11 cellular contexts compared by ENCODE assay signal in genomic region chr2:218570850-218571249, GRCh38. TPM values are rescaled to one million over a fixed set of nuclear protein-coding genes. Genes with fewer than 3 reads are reported as not detected.
DNase-seq lines count a peak whose midpoint lies in the region; ATAC-seq and TF ChIP-seq lines count a peak whose summit lies in the region.
"Had no signal": no experiment of that assay in that cellular context is flagged by ENCODE, and none has a peak within 500 bp of the region (broad histone marks: within the 10 kb centered on the region; RNA-seq: fewer than 3 reads in every experiment).

No MANE protein-coding gene starts in this region.

- H3K36me3 ChIP-seq in mesenchymal stem cell (ENCODE audit: control insufficient read depth in 1 of 2, insufficient read depth in 2 of 2, low read depth in 1 of 2, low read length in 2 of 2) (peaks cover 5 to 36% of the 10 kb centered on the region in 2 experiments), aorta (ENCODE audit: control insufficient read depth in 1 of 2, insufficient read depth in 2 of 2, low read length in 1 of 2) (no peaks in the 10 kb centered on the region), mucosa of descending colon (ENCODE audit: low read depth) (no peaks in the 10 kb centered on the region)

- H2BK120ac ChIP-seq in mesenchymal stem cell (ENCODE audit: low read depth, low read length): no peak overlapping the region

- no peak overlapping the region for H2AK5ac ChIP-seq in mesenchymal stem cell (ENCODE audit: low read length, severe bottlenecking)

- no peak overlapping the region for H3K14ac ChIP-seq in mesenchymal stem cell (ENCODE audit: low read length in 2 of 2)

- H2AFZ ChIP-seq in mesenchymal stem cell (ENCODE audit: low read depth, low read length): no peak overlapping the region

- no peak overlapping the region for H2BK5ac ChIP-seq in mesenchymal stem cell (ENCODE audit: low read depth, low read length, poor library complexity, severe bottlenecking)

- H4K8ac ChIP-seq in mesenchymal stem cell (ENCODE audit: low read length): no peak overlapping the region

- H3K4ac ChIP-seq in mesenchymal stem cell (ENCODE audit: low read depth in 1 of 2, low read length in 2 of 2): no peak overlapping the region

- H3K27me3 ChIP-seq in mesenchymal stem cell (ENCODE audit: control insufficient read depth in 1 of 2, insufficient read depth in 1 of 2, low read length in 2 of 2) (no peaks in the 10 kb centered on the region), aorta (ENCODE audit: control insufficient read depth in 1 of 2, insufficient read depth in 2 of 2, low read length in 1 of 2) (no peaks in the 10 kb centered on the region)

- peak overlapping the region in 1 of 2 experiments; percentile 99 for H3K4me3 ChIP-seq in mesenchymal stem cell (ENCODE audit: insufficient read depth in 1 of 2, low read depth in 1 of 2, low read length in 2 of 2)
- H3K4me3 ChIP-seq in aorta (ENCODE audit: low read length in 2 of 2): no peak overlapping the region
- H3K4me3 ChIP-seq in mucosa of descending colon: no peak overlapping the region

- intact Hi-C loops in aorta (cut with DNase I): no loop called here
- intact Hi-C loops in mucosa of descending colon (cut with DNase I, micrococcal nuclease): no loop called here

- H3K4me1 ChIP-seq in mesenchymal stem cell (ENCODE audit: control insufficient read depth, insufficient read depth, low read depth, low read length) (peaks cover 1% of the 10 kb centered on the region), aorta (ENCODE audit: control insufficient read depth in 1 of 2, insufficient read depth in 2 of 2, low read length in 2 of 2) (no peaks in the 10 kb centered on the region), mucosa of descending colon (ENCODE audit: low read depth) (peaks cover 17% of the 10 kb centered on the region)

- no peak overlapping the region for H3K18ac ChIP-seq in mesenchymal stem cell (ENCODE audit: low read depth in 1 of 2, low read length in 2 of 2)

- H3K9ac ChIP-seq in mesenchymal stem cell (ENCODE audit: low read length): peak overlapping the region; percentile 100

- WGBS in mesenchymal stem cell: 71% methylated on average over 1 of the region's 6 CpGs
- 7% methylated on average over 6 of the region's 6 CpGs for WGBS in aorta, 2 donors

- H3K4me2 ChIP-seq in mesenchymal stem cell (ENCODE audit: low read length, poor library complexity, severe bottlenecking): no peak overlapping the region

- H2BK15ac ChIP-seq in mesenchymal stem cell (ENCODE audit: low read depth, poor library complexity, severe bottlenecking): no peak overlapping the region

- ATAC-seq in HG02973 (IDR thresholded peaks at IDR 0.05; ENCODE audit: unreplicated experiment): no peak
- no peak for ATAC-seq in aorta (ENCODE audit: low FRiP score)
- ATAC-seq in mucosa of descending colon: no peak

- no peak for TF ChIP-seq CTCF in mucosa of descending colon (IDR thresholded peaks at IDR 0.05)

- H3K27ac ChIP-seq in mesenchymal stem cell (ENCODE audit: low read length, poor library complexity, severe bottlenecking) (no peak overlapping the region), aorta (ENCODE audit: low read depth in 1 of 2, low read length in 2 of 2) (no peak overlapping the region)

- H3K23ac ChIP-seq in mesenchymal stem cell (ENCODE audit: low read length in 2 of 2): no peak overlapping the region

- DNase-seq in AG08396 (ENCODE audit: low spot score) (peak; percentile 24), HS-5 (ENCODE audit: low read depth) (peak; percentile 26), amniotic stem cell (lab: John Stamatoyannopoulos, UW) (peak; percentile 21), mesenchymal stem cell (peak; percentile 59), medulla oblongata (ENCODE audit: extremely low spot score) (no peak), aorta (no peak), mucosa of descending colon (no peak)
- DNase-seq: cortex of kidney; NCI-H446; stimulated activated CD4-positive, alpha-beta T cell treated with anti-CD3 and anti-CD28 coated beads, Interleukin-4, amount 100 ng/mL, for 1 hour had no signal

- no peak overlapping the region for H2BK12ac ChIP-seq in mesenchymal stem cell (ENCODE audit: low read length in 2 of 2)

- H3K9me3 ChIP-seq in mesenchymal stem cell (ENCODE audit: control insufficient read depth, low read length): no peaks in the 10 kb centered on the region
- no peaks in the 10 kb centered on the region for H3K9me3 ChIP-seq in aorta (ENCODE audit: control insufficient read depth, low read length)
- no peaks in the 10 kb centered on the region for H3K9me3 ChIP-seq in mucosa of descending colon

- H3K79me1 ChIP-seq in mesenchymal stem cell (replicated peaks; ENCODE audit: low read length, poor library complexity, severe bottlenecking): peaks cover 2% of the 10 kb centered on the region

- no peak overlapping the region for H4K91ac ChIP-seq in mesenchymal stem cell (ENCODE audit: low read length)

RNA-seq across cellular contexts. Expression of gene CNOT9, which starts 2.2 kb away (rescaled TPM):
- polyA plus RNA-seq in mesenchymal stem cell (2013, experiment 1 of 2): 36.3 TPM
- polyA plus RNA-seq in mesenchymal stem cell (2013, experiment 2 of 2): 36.6 TPM
- total RNA-seq in aorta (10 to 100 TPM; 35.6 TPM), mucosa of descending colon (10 to 100 TPM; 31.0 to 41.8 (median 37.8) TPM)
- polyA plus RNA-seq in aorta: 10 to 100 TPM; 12.1 to 21.3 TPM

RNA-seq across cellular contexts. Expression of gene USP37, which starts 2.7 kb away (rescaled TPM):
- 3.4 TPM for polyA plus RNA-seq in mesenchymal stem cell (2013, experiment 1 of 2)
- 3.1 TPM for polyA plus RNA-seq in mesenchymal stem cell (2013, experiment 2 of 2)
- total RNA-seq in aorta (10 to 100 TPM; 13.6 to 22.2 TPM), mucosa of descending colon (10 to 100 TPM; 11.5 to 14.3 (median 11.6) TPM)
- 1 to 10 TPM; 1.5 to 2.0 TPM for polyA plus RNA-seq in aorta

RNA-seq across cellular contexts. Expression of gene PLCD4, which starts 36.8 kb away (rescaled TPM):
- polyA plus RNA-seq in mesenchymal stem cell (2013, experiment 1 of 2): 0.47 TPM
- 0.34 TPM for polyA plus RNA-seq in mesenchymal stem cell (2013, experiment 2 of 2)
- 1 to 10 TPM; 1.6 to 5.3 TPM for total RNA-seq in aorta
- polyA plus RNA-seq in aorta: 1 to 10 TPM in 1 of 2 donors, under 1 TPM in 1; 0.25 to 1.2 TPM
- total RNA-seq in mucosa of descending colon: 10 to 100 TPM in 1 of 3 donors, 1 to 10 TPM in 2; 1.2 to 41.2 (median 2.2) TPM

Comparison
In these comparisons a context has a peak if more than half of its experiments do, and no peak if none do; other contexts are left out.
1. DNase-seq: peak in AG08396 (single experiment), HS-5 (single experiment), amniotic stem cell (single experiment) and mesenchymal stem cell (single experiment); none in medulla oblongata (single experiment), aorta (0 of 2) and mucosa of descending colon (0 of 3).